In genomic region chr22:23401910-23402274, GRCh38 we compare ENCODE assay signal across 10 cellular contexts.
A peak's percentile ranks its signal among the peaks of the same experiment; 100 is the strongest.
DNase-seq lines count a peak whose midpoint lies in the region; ATAC-seq and TF ChIP-seq lines count a peak whose summit lies in the region.
"Had no signal": no experiment of that assay in that cellular context is flagged by ENCODE, and none has a peak within 500 bp of the region (broad histone marks: within the 10 kb centered on the region; RNA-seq: fewer than 3 reads in every experiment).

No MANE protein-coding gene starts in this region.

- POLR2A ChIA-PET in HCT116 (lab: Charles Lee) = no interaction called here
- POLR2A ChIA-PET in WTC11 (lab: Charles Lee) = no interaction called here

- no peak overlapping the region for H3K27ac Mint-ChIP-seq in WTC11
- H3K27ac Mint-ChIP-seq: activated T-helper 1 cell treated with anti-CD3 and anti-CD28 coated beads, Interleukin-12 subunit alpha, Interleukin-12 subunit beta, Interleukin-2, Interleukin-4 antibody, amounts not matched to agents 30 ng/mL and 10 ng/mL and 1 ng/mL, durations not matched to agents 14 hours and 24 hours and 36 hours had no signal

- intact Hi-C loops in HCT116 (cut with micrococcal nuclease) = loop anchor here (2.0 kb wide), 1 partner anchor 137 kb away; no protein-coding TSS in a partner anchor

- TF ChIP-seq CTCF in HCT116 (IDR thresholded peaks at IDR 0.05 in 2 of 3, conservative IDR thresholded peaks at IDR 0.05 in 1 of 3; ENCODE audit: borderline replicate concordance in 1 of 3, insufficient read depth in 1 of 3, low read depth in 2 of 3, low read length in 2 of 3) = no peak
- no peak for TF ChIP-seq CTCF in WTC11 (IDR thresholded peaks at IDR 0.05)
- TF ChIP-seq CTCF in smooth muscle cell (IDR thresholded peaks at IDR 0.05; ENCODE audit: borderline replicate concordance, insufficient read depth, poor library complexity, severe bottlenecking) = no peak

- RAD21 ChIA-PET in HCT116 (lab: Charles Lee; ENCODE audit: low non-redundant PET in 1 of 2, low total read pairs in 2 of 2, uncharacterized antibody in 2 of 2, unreplicated experiment in 2 of 2) = no interaction called here

- H3K9ac ChIP-seq in HCT116 (ENCODE audit: low read length) (peak overlapping the region; percentile 52), iPS-20b (ENCODE audit: low read depth, low read length) (no peak overlapping the region), smooth muscle cell (ENCODE audit: low read depth) (no peak overlapping the region)

- DNase-seq in HCT116 (ENCODE audit: low read depth, low spot score) (no peak), WTC11 (ENCODE audit: low spot score) (no peak), smooth muscle cell (lab: John Stamatoyannopoulos, UW; ENCODE audit: unreplicated experiment) (no peak), CD1c-positive myeloid dendritic cell (ENCODE audit: extremely low spot score) (no peak), NK-92 (lab: John Stamatoyannopoulos, UW; ENCODE audit: unreplicated experiment) (no peak), islet precursor cell (no peak)

- H4K20me1 ChIP-seq in HCT116 (ENCODE audit: insufficient read depth) (no peaks in the 10 kb centered on the region), smooth muscle cell (ENCODE audit: low read depth) (no peaks in the 10 kb centered on the region)

- H3K4me2 ChIP-seq in HCT116 (ENCODE audit: low read length) = peak overlapping the region; percentile 95
- H3K4me2 ChIP-seq in smooth muscle cell = peak overlapping the region; percentile 82

- CTCF ChIA-PET in HCT116 (lab: Charles Lee) = no interaction called here
- CTCF ChIA-PET in WTC11 (lab: Charles Lee) = interaction anchor here (0.8 to 3.3 kb wide), 6 partner anchors 16 to 442 kb away, joined by 3 to 18 read pairs (median 4); no protein-coding TSS in a partner anchor

- no peaks in the 10 kb centered on the region for H3K36me3 Mint-ChIP-seq in WTC11

- H3K79me2 ChIP-seq in HCT116 (ENCODE audit: insufficient read depth, low read length) (no peaks in the 10 kb centered on the region), smooth muscle cell (ENCODE audit: low read depth) (no peaks in the 10 kb centered on the region)

- H3K36me3 ChIP-seq in HCT116 (ENCODE audit: control insufficient read depth in 1 of 2, insufficient read depth in 2 of 2, low read length in 2 of 2) = no peaks in the 10 kb centered on the region
- H3K36me3 ChIP-seq in iPS-20b (ENCODE audit: insufficient read depth, low read depth, low read length) = no peaks in the 10 kb centered on the region
- H3K36me3 ChIP-seq in smooth muscle cell (ENCODE audit: low read depth) = no peaks in the 10 kb centered on the region
- H3K36me3 ChIP-seq: right lobe of liver had no signal

- no peak for TF ChIP-seq POLR2A in HCT116 (IDR thresholded peaks at IDR 0.05; ENCODE audit: borderline replicate concordance, extremely low read depth, insufficient read depth, insufficient read length)

- H3K9me2 ChIP-seq in HCT116 (ENCODE audit: insufficient read depth) = no peaks in the 10 kb centered on the region

- peaks cover 9% of the 10 kb centered on the region for H3K4me1 Mint-ChIP-seq in WTC11

- H3K4me1 ChIP-seq in HCT116 (ENCODE audit: control insufficient read depth in 1 of 2, insufficient read depth in 2 of 2, low read length in 2 of 2) (peaks cover 11 to 17% of the 10 kb centered on the region in 2 experiments; a peak in 3 of 4 replicates), iPS-20b (ENCODE audit: insufficient read depth, low read length) (no peaks in the 10 kb centered on the region), smooth muscle cell (ENCODE audit: low read depth) (no peaks in the 10 kb centered on the region)
- H3K4me1 ChIP-seq: right lobe of liver had no signal

- H3K9me3 Mint-ChIP-seq in WTC11 = no peaks in the 10 kb centered on the region
- H3K9me3 Mint-ChIP-seq: activated T-helper 1 cell treated with anti-CD3 and anti-CD28 coated beads, Interleukin-12 subunit alpha, Interleukin-12 subunit beta, Interleukin-2, Interleukin-4 antibody, amounts not matched to agents 30 ng/mL and 10 ng/mL and 1 ng/mL, durations not matched to agents 14 hours and 24 hours and 36 hours had no signal

- no peak overlapping the region for H2AFZ ChIP-seq in HCT116 (ENCODE audit: low read depth, low read length, poor library complexity, severe bottlenecking)
- no peak overlapping the region for H2AFZ ChIP-seq in smooth muscle cell (ENCODE audit: low read depth)

- H3K4me3 ChIP-seq in HCT116 (replicated peaks in 1 of 2; ENCODE audit: low read depth in 1 of 2, low read length in 2 of 2) = peak overlapping the region; percentile 50 to 65
- peak overlapping the region; percentile 60; the same call in 1 of the 2 replicates for H3K4me3 ChIP-seq in iPS-20b (ENCODE audit: low read length)
- peak overlapping the region; percentile 53 for H3K4me3 ChIP-seq in smooth muscle cell

- no peaks in the 10 kb centered on the region for H3F3A ChIP-seq in smooth muscle cell (ENCODE audit: low read depth)

- peak; percentile 43; the same call in 1 of the 2 replicates for ATAC-seq in HCT116
- ATAC-seq in WTC11 = peak; percentile 15
- ATAC-seq in HG03457 (IDR thresholded peaks at IDR 0.05; ENCODE audit: unreplicated experiment) = no peak

- peak overlapping the region; percentile 60 for H3K4me3 Mint-ChIP-seq in WTC11
- H3K4me3 Mint-ChIP-seq: activated T-helper 1 cell treated with anti-CD3 and anti-CD28 coated beads, Interleukin-12 subunit alpha, Interleukin-12 subunit beta, Interleukin-2, Interleukin-4 antibody, amounts not matched to agents 30 ng/mL and 10 ng/mL and 1 ng/mL, durations not matched to agents 14 hours and 24 hours and 36 hours had no signal

- H3K27ac ChIP-seq in HCT116 (ENCODE audit: low read depth, low read length) (peak overlapping the region; percentile 56; the same call in 1 of the 2 replicates), iPS-20b (ENCODE audit: low read length) (no peak overlapping the region), smooth muscle cell (ENCODE audit: low read depth) (no peak overlapping the region)
- H3K27ac ChIP-seq: right lobe of liver had no signal

- H3K9me3 ChIP-seq in HCT116 (ENCODE audit: control insufficient read depth in 1 of 2, insufficient read depth in 1 of 2, low read depth in 1 of 2, low read length in 2 of 2) (no peaks in the 10 kb centered on the region), iPS-20b (ENCODE audit: insufficient read depth, low read depth, low read length) (no peaks in the 10 kb centered on the region), smooth muscle cell (replicated peaks; ENCODE audit: low read depth) (no peaks in the 10 kb centered on the region)
- H3K9me3 ChIP-seq: right lobe of liver had no signal

- H3K27me3 ChIP-seq in HCT116 (ENCODE audit: insufficient read depth, low read length) (peaks cover 3% of the 10 kb centered on the region; the same call in 1 of the 2 replicates), iPS-20b (ENCODE audit: insufficient read depth, low read length) (no peaks in the 10 kb centered on the region), smooth muscle cell (ENCODE audit: low read depth) (no peaks in the 10 kb centered on the region)
- H3K27me3 ChIP-seq: right lobe of liver had no signal

- peaks cover 3% of the 10 kb centered on the region; the same call in 1 of the 2 replicates for H3K27me3 Mint-ChIP-seq in WTC11 (ENCODE audit: low read depth)

- BruUV-seq in HCT116 (replicated peaks; lab: Mats Ljungman, UMichigan) = no TSS peak

- 47% methylated on average over 14 of the region's 14 CpGs for WGBS in smooth muscle cell (ENCODE audit: low lambda C conversion rate)

- no peak for TF ChIP-seq RAD21 in HCT116 (IDR thresholded peaks at IDR 0.05; ENCODE audit: low read depth)

TF ChIP-seq in HCT116, 20 proteins besides CTCF, POLR2A, EP300 and RAD21:
- TF ChIP-seq SP1 (IDR thresholded peaks at IDR 0.05; ENCODE audit: low read depth) (no peak), ELF1 (IDR thresholded peaks at IDR 0.05; ENCODE audit: borderline replicate concordance, low read depth) (no peak), POLR2AphosphoS5 (IDR thresholded peaks at IDR 0.05; ENCODE audit: low read depth, low read length) (no peak), EZH2 (IDR thresholded peaks at IDR 0.05) (no peak)

TF ChIP-seq in WTC11, 78 proteins besides CTCF, POLR2A, EP300 and RAD21 (continues in another document):
- TF ChIP-seq FOXJ3 (CRISPR knock-in tag; IDR thresholded peaks at IDR 0.05; ENCODE audit: borderline replicate concordance) = no peak
- TF ChIP-seq ELF4 (CRISPR knock-in tag; IDR thresholded peaks at IDR 0.05; ENCODE audit: low read depth) = no peak
- TF ChIP-seq ZNF396 (CRISPR knock-in tag; IDR thresholded peaks at IDR 0.05; ENCODE audit: borderline replicate concordance) = no peak
- no peak for TF ChIP-seq TEAD4 (CRISPR knock-in tag; IDR thresholded peaks at IDR 0.05)
- no peak for TF ChIP-seq KAT7 (CRISPR knock-in tag; IDR thresholded peaks at IDR 0.05; ENCODE audit: borderline replicate concordance)
- TF ChIP-seq FOXP4 (CRISPR knock-in tag; IDR thresholded peaks at IDR 0.05) = no peak
- no peak for TF ChIP-seq IRF2 (CRISPR knock-in tag; IDR thresholded peaks at IDR 0.05; ENCODE audit: borderline replicate concordance, low read depth)
- TF ChIP-seq RORB (CRISPR knock-in tag; IDR thresholded peaks at IDR 0.05) = no peak
- TF ChIP-seq, protein P1, sequence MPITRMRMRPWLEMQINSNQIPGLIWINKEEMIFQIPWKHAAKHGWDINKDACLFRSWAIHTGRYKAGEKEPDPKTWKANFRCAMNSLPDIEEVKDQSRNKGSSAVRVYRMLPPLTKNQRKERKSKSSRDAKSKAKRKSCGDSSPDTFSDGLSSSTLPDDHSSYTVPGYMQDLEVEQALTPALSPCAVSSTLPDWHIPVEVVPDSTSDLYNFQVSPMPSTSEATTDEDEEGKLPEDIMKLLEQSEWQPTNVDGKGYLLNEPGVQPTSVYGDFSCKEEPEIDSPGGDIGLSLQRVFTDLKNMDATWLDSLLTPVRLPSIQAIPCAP (CRISPR knock-in tag; IDR thresholded peaks at IDR 0.05) = no peak
- TF ChIP-seq SMAD3 (CRISPR knock-in tag; IDR thresholded peaks at IDR 0.05; ENCODE audit: borderline replicate concordance) = no peak
- no peak for TF ChIP-seq TEAD1 (CRISPR knock-in tag; IDR thresholded peaks at IDR 0.05)
